20 cellular contexts compared by ENCODE assay signal in genomic region chr7:8084772-8085171, GRCh38.
"Had no signal": no experiment of that assay in that cellular context is flagged by ENCODE, and none has a peak within 500 bp of the region (broad histone marks: within the 10 kb centered on the region; RNA-seq: fewer than 3 reads in every experiment).

No MANE protein-coding gene starts in this region.

- H3K27me3 ChIP-seq: esophagus squamous epithelium, right atrium auricular region, thyroid gland had no signal

- H3K27ac ChIP-seq: esophagus squamous epithelium, prostate gland, right atrium auricular region, thyroid gland had no signal

- DNase-seq: activated B cell treated with CpG ODN at 0.5 μM for 24 hours; activated CD4-positive, alpha-beta memory T cell treated with anti-CD3 and anti-CD28 coated beads, Interleukin-2, amount 10 ng/mL, durations not matched to agents 7 days and 5 days; activated CD4-positive, alpha-beta T cell treated with anti-CD3 and anti-CD28 coated beads for 4 hours; activated naive CD4-positive, alpha-beta T cell treated with anti-CD3 and anti-CD28 coated beads, Interleukin-2, amount 10 ng/mL, durations not matched to agents 7 days and 5 days; activated naive CD8-positive, alpha-beta T cell treated with anti-CD3 and anti-CD28 coated beads, Interleukin-2, amount 50 U/mL, for 24 hours; activated T-cell treated with anti-CD3 and anti-CD28 coated beads, Interleukin-2, amount 50 U/mL, for 1 hour; anterior cingulate cortex; caudate nucleus; effector memory CD8-positive, alpha-beta T cell; esophagus squamous epithelium; immature natural killer cell; kidney glomerular epithelial cell; left ventricle myocardium superior; stimulated activated CD4-positive, alpha-beta T cell treated with anti-CD3 and anti-CD28 coated beads, Interleukin-12 subunit alpha, Interleukin-12 subunit beta, amount 100 ng/mL, for 4 hours; stimulated activated CD4-positive, alpha-beta T cell treated with anti-CD3 and anti-CD28 coated beads, Interleukin-1b, Interleukin-23, amount 100 ng/mL, for 48 hours; stimulated activated CD8-positive, alpha-beta memory T cell treated with anti-CD3 and anti-CD28 coated beads, Interleukin-4, amount 100 ng/mL, for 48 hours; stimulated activated naive CD4-positive, alpha-beta T cell; thyroid gland had no signal

- H3K36me3 ChIP-seq: prostate gland, right atrium auricular region had no signal

- H3K4me3 ChIP-seq: esophagus squamous epithelium, prostate gland, right atrium auricular region, thyroid gland had no signal

- H3K4me1 ChIP-seq: esophagus squamous epithelium, prostate gland, right atrium auricular region, thyroid gland had no signal

- H3K9me3 ChIP-seq: esophagus squamous epithelium, prostate gland, right atrium auricular region, thyroid gland had no signal

- ATAC-seq: activated naive CD8-positive, alpha-beta T cell treated with anti-CD3 and anti-CD28 coated beads, Interleukin-2, amount 50 U/mL, for 24 hours; effector memory CD8-positive, alpha-beta T cell; left ventricle myocardium superior had no signal
